ENCODE assay signal across 1 cellular context in the genomic region with DNA sequence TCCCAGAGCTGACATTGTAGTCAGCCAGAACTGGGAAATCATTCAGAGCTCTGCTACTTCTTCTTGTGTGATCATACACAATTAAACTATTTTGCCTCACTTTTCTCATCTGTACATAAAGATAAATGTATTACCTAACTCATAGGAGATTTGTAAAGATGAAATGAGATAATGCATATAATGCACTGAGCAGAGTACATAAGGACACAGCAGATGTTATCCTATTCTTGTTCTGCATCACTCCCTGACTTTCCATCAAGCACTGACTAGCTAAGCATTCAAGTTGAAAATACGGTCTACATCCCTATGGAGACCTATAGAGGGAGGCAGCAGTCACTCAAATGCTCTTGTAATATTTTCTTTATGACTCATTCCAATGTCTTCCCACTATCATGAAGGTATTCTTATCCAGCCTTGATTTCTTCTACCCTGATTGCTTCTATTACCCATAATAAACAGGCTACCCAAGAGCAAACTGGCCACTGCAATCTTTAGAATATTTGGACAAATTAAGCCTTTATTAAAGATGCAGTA.
TF ChIP-seq lines count a peak whose summit lies in the region.

No MANE protein-coding gene starts in this region.

TF ChIP-seq in endothelial cell of umbilical vein, 7 proteins besides CTCF, POLR2A, EP300 and RAD21:
- no peak for TF ChIP-seq GATA2 (IDR thresholded peaks at IDR 0.05; ENCODE audit: insufficient read depth, insufficient read length, low read depth, low read length)
- peak; percentile 36 for TF ChIP-seq JUN (IDR thresholded peaks at IDR 0.05; ENCODE audit: borderline replicate concordance, insufficient read depth, insufficient read length, low read depth)
- no peak for TF ChIP-seq MYC (IDR thresholded peaks at IDR 0.05; ENCODE audit: low read depth, low read length)
- TF ChIP-seq POLR2AphosphoS5 (IDR thresholded peaks at IDR 0.05; ENCODE audit: insufficient read depth, low read depth, low read length) = no peak
- peak; percentile 56 for TF ChIP-seq FOS (IDR thresholded peaks at IDR 0.05; ENCODE audit: borderline replicate concordance, insufficient read depth, low read length)
